In the genomic region with DNA sequence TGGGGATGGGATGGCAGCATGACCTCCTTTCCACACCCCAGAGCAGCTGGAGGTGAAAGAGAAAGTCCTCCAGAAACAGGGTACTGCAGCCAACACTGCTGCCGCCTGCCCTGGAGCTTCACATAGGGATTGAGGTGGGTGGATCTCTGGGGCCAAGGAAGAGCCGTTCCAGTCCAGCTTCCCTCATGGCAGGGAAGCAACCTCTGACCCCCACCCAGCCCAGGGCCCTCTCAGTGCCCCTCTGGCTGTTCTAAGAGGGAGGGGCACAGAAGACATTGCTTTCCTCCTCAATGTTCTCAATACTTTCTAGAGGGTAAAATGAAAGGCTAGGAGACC, we compare ENCODE assay signal across 18 cellular contexts. TPM values are rescaled to one million over a fixed set of nuclear protein-coding genes. Genes with fewer than 3 reads are reported as not detected.
A peak's percentile ranks its signal among the peaks of the same experiment; 100 is the strongest.
DNase-seq lines count a peak whose midpoint lies in the region; ATAC-seq, FAIRE-seq and TF ChIP-seq lines count a peak whose summit lies in the region.
"Had no signal": no experiment of that assay in that cellular context is flagged by ENCODE, and none has a peak within 500 bp of the region (broad histone marks: within the 10 kb centered on the region; RNA-seq: fewer than 3 reads in every experiment).

No MANE protein-coding gene starts in this region.

- no peak overlapping the region for H2AFZ ChIP-seq in H1 (ENCODE audit: low read length)

- H3K27me3 ChIP-seq in H1 (replicated peaks in 1 of 4; ENCODE audit: control insufficient read depth in 3 of 4, extremely low read depth in 1 of 4, insufficient read depth in 3 of 4, low read length in 3 of 4) (peaks cover 0 to 3% (median under 1%) of the 10 kb centered on the region in 4 experiments; a peak in 2 of 7 replicates), tibial nerve (no peaks in the 10 kb centered on the region)

- peaks cover 0 to 38% of the 10 kb centered on the region in 2 experiments; a peak in 3 of 4 replicates for H3K79me2 ChIP-seq in H1 (ENCODE audit: control insufficient read depth in 1 of 2, insufficient read depth in 2 of 2, low read length in 2 of 2)

- H3K56ac ChIP-seq in H1 (replicated peaks; ENCODE audit: insufficient read length, low read depth, low read length) = no peak overlapping the region

- TF ChIP-seq CTCF in activated B cell treated with CpG ODN at 0.5 μM for 24 hours (IDR thresholded peaks at IDR 0.05) (no peak), H1 (IDR thresholded peaks at IDR 0.05; ENCODE audit: control extremely low read depth in 1 of 3, insufficient read depth in 1 of 3, low read depth in 1 of 3, low read length in 3 of 3) (no peak), tibial nerve (IDR thresholded peaks at IDR 0.05) (no peak)

- no peak overlapping the region for H4K5ac ChIP-seq in H1 (ENCODE audit: insufficient read length, low read depth, low read length)

- H3K9me3 Mint-ChIP-seq in activated naive CD4-positive, alpha-beta T cell treated with anti-CD3 and anti-CD28 coated beads for 36 hours = no peaks in the 10 kb centered on the region
- H3K9me3 Mint-ChIP-seq in activated B cell treated with CpG ODN at 0.5 μM for 24 hours = no peaks in the 10 kb centered on the region
- H3K9me3 Mint-ChIP-seq in stimulated activated naive B cell treated with anti-CD40 and anti-IgM and Interleukin-4, amounts not matched to agents 10 μg/mL and 1 μg/mL and 100 μg/mL, for 72 hours = no peaks in the 10 kb centered on the region

- no peak overlapping the region for H3K27ac ChIP-seq in H1 (ENCODE audit: low read depth, low read length)
- H3K27ac ChIP-seq in tibial nerve = no peak overlapping the region
- H3K27ac ChIP-seq: gastrocnemius medialis had no signal

- no peak for TF ChIP-seq RAD21 in H1 (IDR thresholded peaks at IDR 0.05 in 1 of 2, conservative IDR thresholded peaks at IDR 0.05 in 1 of 2; ENCODE audit: low read depth in 2 of 2, low read length in 2 of 2)

- H2BK120ac ChIP-seq in H1 (replicated peaks; ENCODE audit: low read depth, low read length) = no peak overlapping the region

- ATAC-seq in activated B cell treated with CpG ODN at 0.5 μM for 24 hours (ENCODE audit: low read depth) = no peak
- no peak for ATAC-seq in stimulated activated naive B cell treated with anti-CD40 and anti-IgM and Interleukin-4, amounts not matched to agents 10 μg/mL and 1 μg/mL and 100 μg/mL, for 72 hours (replicated peaks)
- ATAC-seq: gastrocnemius medialis had no signal

- no peak overlapping the region for H3K4me3 Mint-ChIP-seq in activated naive CD4-positive, alpha-beta T cell treated with anti-CD3 and anti-CD28 coated beads for 36 hours
- no peak overlapping the region for H3K4me3 Mint-ChIP-seq in activated B cell treated with CpG ODN at 0.5 μM for 24 hours
- peak overlapping the region; percentile 21 to 64 for H3K4me3 Mint-ChIP-seq in stimulated activated naive B cell treated with anti-CD40 and anti-IgM and Interleukin-4, amounts not matched to agents 10 μg/mL and 1 μg/mL and 100 μg/mL, for 72 hours

- H3K4me1 ChIP-seq in H1 (replicated peaks in 1 of 4; ENCODE audit: control insufficient read depth in 3 of 4, insufficient read depth in 4 of 4, low read length in 3 of 4) (peaks cover 17 to 44% (median 32%) of the 10 kb centered on the region in 4 experiments), tibial nerve (peaks cover 0 to 64% (median 42%) of the 10 kb centered on the region in 4 donors)

- TF ChIP-seq POLR2A in H1 (IDR thresholded peaks at IDR 0.05; ENCODE audit: control extremely low read depth in 1 of 2, low read depth in 2 of 2, low read length in 2 of 2) (no peak), tibial nerve (IDR thresholded peaks at IDR 0.05) (no peak)

- H3K23ac ChIP-seq in H1 (ENCODE audit: insufficient read length) = no peak overlapping the region

- WGBS in H1 (ENCODE audit: extremely low coverage in 1 of 2, insufficient coverage in 1 of 2, insufficient read length in 1 of 2, insufficient replicate concordance in 2 of 2, low coverage in 1 of 2, low lambda C conversion rate in 2 of 2, missing lambda C conversion rate in 1 of 2), 2 experiments = 87% methylated on average over 2 of the region's 2 CpGs; no CpG with 5 or more reads in 1 of the 2 experiments
- WGBS in tibial nerve, 2 donors = 60 to 80% methylated on average over 1 of the region's 2 CpGs

- H3K27ac Mint-ChIP-seq in activated naive CD4-positive, alpha-beta T cell treated with anti-CD3 and anti-CD28 coated beads for 36 hours = peak overlapping the region; percentile 100
- H3K27ac Mint-ChIP-seq in activated B cell treated with CpG ODN at 0.5 μM for 24 hours = peak overlapping the region; percentile 97
- H3K27ac Mint-ChIP-seq in stimulated activated naive B cell treated with anti-CD40 and anti-IgM and Interleukin-4, amounts not matched to agents 10 μg/mL and 1 μg/mL and 100 μg/mL, for 72 hours = no peak overlapping the region

- intact Hi-C loops in activated naive CD4-positive, alpha-beta T cell treated with anti-CD3 and anti-CD28 coated beads for 36 hours (cut with micrococcal nuclease) = loop anchor here (2.0 to 5.0 kb wide), 3 partner anchors 435 to 937 kb away; a partner anchor contains a TSS
- intact Hi-C loops in activated B cell treated with CpG ODN at 0.5 μM for 24 hours (cut with micrococcal nuclease) = loop anchor here (1.0 kb wide), 2 partner anchors 10 to 348 kb away; a partner anchor contains a TSS

- H3K4me1 Mint-ChIP-seq in activated naive CD4-positive, alpha-beta T cell treated with anti-CD3 and anti-CD28 coated beads for 36 hours (ENCODE audit: low read depth) = peaks cover 83% of the 10 kb centered on the region
- peaks cover 91% of the 10 kb centered on the region for H3K4me1 Mint-ChIP-seq in activated B cell treated with CpG ODN at 0.5 μM for 24 hours
- peaks cover 78 to 92% of the 10 kb centered on the region in 2 donors for H3K4me1 Mint-ChIP-seq in stimulated activated naive B cell treated with anti-CD40 and anti-IgM and Interleukin-4, amounts not matched to agents 10 μg/mL and 1 μg/mL and 100 μg/mL, for 72 hours

- CTCF ChIA-PET in activated naive CD4-positive, alpha-beta T cell treated with anti-CD3 and anti-CD28 coated beads for 36 hours (lab: Charles Lee) = interaction anchor here (1.2 to 4.2 kb wide), 5 partner anchors 8 to 46 kb away, joined by 3 to 40 read pairs (median 8); no protein-coding TSS in a partner anchor
- CTCF ChIA-PET in activated B cell treated with CpG ODN at 0.5 μM for 24 hours (lab: Charles Lee) = interaction anchor here (1.1 to 9.7 kb wide), 3 partner anchors 8 to 46 kb away, joined by 6 to 53 read pairs (median 9); no protein-coding TSS in a partner anchor
- CTCF ChIA-PET in H1 (lab: Charles Lee; ENCODE audit: partially characterized antibody) = interaction anchor here (0.9 to 23.5 kb wide), 11 partner anchors 7 to 206 kb away, joined by 3 to 532 read pairs (median 7); no protein-coding TSS in a partner anchor

- H4K8ac ChIP-seq in H1 (ENCODE audit: extremely low read depth, insufficient read depth, low read length) = no peak overlapping the region; the same call in 1 of the 2 replicates

- H2AK5ac ChIP-seq in H1 (ENCODE audit: low read depth, low read length) = no peak overlapping the region; the same call in 1 of the 2 replicates

- no peak overlapping the region for H3K4me3 ChIP-seq in H1 (ENCODE audit: extremely low read depth in 1 of 4, insufficient read depth in 2 of 4, low read depth in 3 of 4, low read length in 4 of 4)
- no peak overlapping the region for H3K4me3 ChIP-seq in tibial nerve
- H3K4me3 ChIP-seq: gastrocnemius medialis had no signal

- no peak overlapping the region for H2BK5ac ChIP-seq in H1 (ENCODE audit: low read depth, low read length)

- H3K4ac ChIP-seq in H1 (replicated peaks; ENCODE audit: insufficient read length, low read depth, low read length) = no peak overlapping the region

- H2BK15ac ChIP-seq in H1 (ENCODE audit: low read length) = no peak overlapping the region

- H3K18ac ChIP-seq in H1 (ENCODE audit: extremely low read depth, low read length) = 0 out of 2 replicates have a peak overlapping the region, but pooled peaks have one; percentile 28

- peaks cover 0 to 5% of the 10 kb centered on the region in 2 experiments for H4K20me1 ChIP-seq in H1 (replicated peaks in 1 of 2; ENCODE audit: control insufficient read depth in 1 of 2, insufficient read depth in 2 of 2, low read length in 2 of 2)

- DNase-seq in activated naive CD4-positive, alpha-beta T cell treated with anti-CD3 and anti-CD28 coated beads for 36 hours = no peak
- DNase-seq in activated naive CD4-positive, alpha-beta T cell treated with anti-CD3 and anti-CD28 coated beads, Interleukin-2, amount 50 U/mL, for 16 hours = no peak
- no peak for DNase-seq in activated B cell treated with CpG ODN at 0.5 μM for 24 hours
- no peak for DNase-seq in H1 (ENCODE audit: low read depth in 1 of 2, low spot score in 2 of 2)
- DNase-seq in stimulated activated naive B cell treated with anti-CD40 and anti-IgM and Interleukin-4, amounts not matched to agents 10 μg/mL and 1 μg/mL and 100 μg/mL, for 72 hours = no peak
- DNase-seq in NCI-H1417 (lab: John Stamatoyannopoulos, UW) = no peak
- DNase-seq in retina = no peak
- DNase-seq in tibial nerve (ENCODE audit: low spot score in 2 of 2) = no peak
- DNase-seq: gastrocnemius medialis; NCI-H1105 treated with DMSO at 0.1 percent for 48 hours; NCI-H510A; stimulated activated CD4-positive, alpha-beta T cell treated with anti-CD3 and anti-CD28 coated beads, Interleukin-1b, Interleukin-23, amount 100 ng/mL, for 48 hours; T-helper 9 cell had no signal

- no peak for FAIRE-seq in H1 (lab: Jason Lieb, UNC)
- FAIRE-seq: endometrium, GM12891, islet of Langerhans, RCC 7860, urothelium cell line had no signal

- POLR2A ChIA-PET in activated B cell treated with CpG ODN at 0.5 μM for 24 hours (lab: Charles Lee) = interaction anchor here (0.8 to 1.8 kb wide), 4 partner anchors 8 to 47 kb away, joined by 4 to 7 read pairs (median 4); no protein-coding TSS in a partner anchor
- POLR2A ChIA-PET in H1 (lab: Charles Lee; ENCODE audit: partially characterized antibody) = interaction anchor here (1.3 kb wide), 1 partner anchor 8 kb away, joined by 5 read pairs; no protein-coding TSS in a partner anchor

- no peaks in the 10 kb centered on the region for H3K27me3 Mint-ChIP-seq in activated naive CD4-positive, alpha-beta T cell treated with anti-CD3 and anti-CD28 coated beads for 36 hours (ENCODE audit: low read depth)
- H3K27me3 Mint-ChIP-seq in activated B cell treated with CpG ODN at 0.5 μM for 24 hours = no peaks in the 10 kb centered on the region
- H3K27me3 Mint-ChIP-seq in stimulated activated naive B cell treated with anti-CD40 and anti-IgM and Interleukin-4, amounts not matched to agents 10 μg/mL and 1 μg/mL and 100 μg/mL, for 72 hours = no peaks in the 10 kb centered on the region

- no peaks in the 10 kb centered on the region for H3K36me3 ChIP-seq in H1 (ENCODE audit: control insufficient read depth in 2 of 4, insufficient read depth in 4 of 4, low read length in 3 of 4)
- no peaks in the 10 kb centered on the region for H3K36me3 ChIP-seq in tibial nerve
- H3K36me3 ChIP-seq: gastrocnemius medialis had no signal

- H2BK12ac ChIP-seq in H1 (ENCODE audit: low read depth, low read length) = no peak overlapping the region

- H3K36me3 Mint-ChIP-seq in activated naive CD4-positive, alpha-beta T cell treated with anti-CD3 and anti-CD28 coated beads for 36 hours (ENCODE audit: low read depth) = peaks cover 16% of the 10 kb centered on the region
- H3K36me3 Mint-ChIP-seq in activated B cell treated with CpG ODN at 0.5 μM for 24 hours (ENCODE audit: low read depth) = peaks cover 17% of the 10 kb centered on the region
- peaks cover 2 to 3% of the 10 kb centered on the region in 2 donors for H3K36me3 Mint-ChIP-seq in stimulated activated naive B cell treated with anti-CD40 and anti-IgM and Interleukin-4, amounts not matched to agents 10 μg/mL and 1 μg/mL and 100 μg/mL, for 72 hours

- H3K4me2 ChIP-seq in H1 (ENCODE audit: insufficient read depth in 1 of 2, low read depth in 2 of 2, low read length in 2 of 2) = no peak overlapping the region

- no peak overlapping the region for H2BK20ac ChIP-seq in H1 (ENCODE audit: low read length)

- H4K91ac ChIP-seq in H1 (replicated peaks; ENCODE audit: insufficient read length, low read length) = no peak overlapping the region

- H3K9me3 ChIP-seq in H1 (ENCODE audit: insufficient read depth in 2 of 2, low read depth in 1 of 2, low read length in 1 of 2) (no peaks in the 10 kb centered on the region), tibial nerve (no peaks in the 10 kb centered on the region)
- H3K9me3 ChIP-seq: gastrocnemius medialis had no signal

- H3K79me1 ChIP-seq in H1 (ENCODE audit: low read depth, low read length) = peaks cover 13% of the 10 kb centered on the region

- no peak overlapping the region for H3K14ac ChIP-seq in H1 (ENCODE audit: insufficient read length)

- H3K9ac ChIP-seq in H1 (replicated peaks in 1 of 4; ENCODE audit: extremely low read depth in 1 of 4, low read depth in 3 of 4, low read length in 3 of 4) = no peak overlapping the region

- H3K23me2 ChIP-seq in H1 (ENCODE audit: low read depth, low read length) = peaks cover 10% of the 10 kb centered on the region; the same call in 1 of the 2 replicates

- TF ChIP-seq EP300 in H1 (IDR thresholded peaks at IDR 0.05; ENCODE audit: borderline replicate concordance in 1 of 2, low read depth in 2 of 2, low read length in 2 of 2) (no peak), tibial nerve (IDR thresholded peaks at IDR 0.05) (no peak)

RNA-seq across cellular contexts. Expression of a gene that starts 5.7 kb away (rescaled TPM):
- 10 to 100 TPM; 45.5 to 46.3 TPM for total RNA-seq in activated naive CD4-positive, alpha-beta T cell treated with anti-CD3 and anti-CD28 coated beads for 36 hours
- total RNA-seq in activated B cell treated with CpG ODN at 0.5 μM for 24 hours (28.1 and 31.8 TPM in 2 replicates), tibial nerve (1 to 10 TPM in 3 of 4 donors, under 1 TPM in 1; 0.84 to 3.3 (median 2.6) TPM)
- 26.5 and 27.2 TPM in 2 replicates for total RNA-seq in H1 (2021; fragmentation: NEBNext Ultra II Directional; extraction: Animal tissue kit (Norgen Biotek cat#: 25700))
- 10.8 and 20.1 TPM in 2 replicates for polyA plus RNA-seq in H1 (2011; rRNA removed)
- 12.4 TPM for polyA plus RNA-seq in H1 (2011; cell fraction: cytosol; rRNA removed)
- polyA plus RNA-seq in H1 (2011; cell fraction: nucleus; rRNA removed) = 38.7 TPM
- polyA plus RNA-seq in H1 (2012, experiment 1 of 2) = 10.4 to 15.3 TPM (median 13.4 TPM) in 4 replicates
- polyA plus RNA-seq in H1 (2012, experiment 2 of 2) = 10.2 TPM
- polyA plus RNA-seq in H1 (2013, experiment 1 of 2) = 9.0 TPM
- polyA plus RNA-seq in H1 (2013, experiment 2 of 2) = 8.8 TPM
- 15.0 and 21.9 TPM in 2 replicates for polyA minus RNA-seq in H1 (2011; rRNA and poly(A)+ RNA removed)
- polyA minus RNA-seq in H1 (2011; cell fraction: cytosol; rRNA and poly(A)+ RNA removed) = 17.5 TPM
- 22.0 TPM for polyA minus RNA-seq in H1 (2011; cell fraction: nucleus; rRNA and poly(A)+ RNA removed)

Comparison
In these comparisons a context has a peak if more than half of its experiments do, and no peak if none do; other contexts are left out.
1. H3K4me3 Mint-ChIP-seq: peak in stimulated activated naive B cell treated with anti-CD40 and anti-IgM and Interleukin-4, amounts not matched to agents 10 μg/mL and 1 μg/mL and 100 μg/mL, for 72 hours (2 of 2); none in activated naive CD4-positive, alpha-beta T cell treated with anti-CD3 and anti-CD28 coated beads for 36 hours (single experiment) and activated B cell treated with CpG ODN at 0.5 μM for 24 hours (single experiment).